In the genomic region with DNA sequence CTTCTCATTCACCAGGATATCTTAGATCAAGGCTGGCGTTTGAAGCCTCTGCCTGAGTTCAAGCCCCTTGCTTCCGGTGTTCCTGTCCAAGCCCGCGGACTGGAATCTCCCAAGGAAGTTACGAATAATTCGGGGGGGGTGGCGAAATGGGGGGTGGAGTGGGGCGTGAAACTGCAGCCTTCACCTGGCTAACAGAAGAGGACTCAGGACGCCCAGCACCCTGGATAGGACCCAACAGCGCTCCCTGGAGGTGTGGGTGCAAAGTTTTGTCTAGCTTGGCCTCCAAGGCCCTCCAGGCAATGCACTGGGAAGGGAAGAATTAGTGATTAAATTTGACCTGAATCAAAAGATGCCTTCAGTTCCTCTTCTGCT, we compare ENCODE assay signal across 9 cellular contexts. TPM values are rescaled to one million over a fixed set of nuclear protein-coding genes. Genes with fewer than 3 reads are reported as not detected.
DNase-seq lines count a peak whose midpoint lies in the region; ATAC-seq, FAIRE-seq and TF ChIP-seq lines count a peak whose summit lies in the region.
"Had no signal": no experiment of that assay in that cellular context is flagged by ENCODE, and none has a peak within 500 bp of the region (broad histone marks: within the 10 kb centered on the region; RNA-seq: fewer than 3 reads in every experiment).

No MANE protein-coding gene starts in this region.

- peaks cover 13 to 28% of the 10 kb centered on the region in 2 donors for H3K4me1 ChIP-seq in duodenal mucosa (ENCODE audit: control insufficient read depth in 1 of 2, insufficient read depth in 2 of 2, low read length in 2 of 2)

- H3K9ac ChIP-seq in duodenal mucosa (ENCODE audit: low read depth in 1 of 2, low read length in 2 of 2) = peak overlapping the region; percentile 80 to 90

- peak; percentile 47 for ATAC-seq in HG02610 (IDR thresholded peaks at IDR 0.05; ENCODE audit: unreplicated experiment)
- no peak for ATAC-seq in GM19324 (IDR thresholded peaks at IDR 0.05; ENCODE audit: low FRiP score, unreplicated experiment)

- DNase-seq in D721Med (ENCODE audit: insufficient read length, low spot score) = no peak
- DNase-seq in NCI-H460 (ENCODE audit: extremely low read depth, low read depth) = peak; percentile 74
- peak; percentile 83 to 86 for DNase-seq in activated CD4-positive, alpha-beta T cell treated with anti-CD3 and anti-CD28 coated beads, Interleukin-2, amount 50 U/mL, for 4 hours
- DNase-seq in medulla oblongata (ENCODE audit: extremely low spot score) = peak; percentile 91
- DNase-seq in stimulated activated CD8-positive, alpha-beta memory T cell treated with anti-CD3 and anti-CD28 coated beads, Interleukin-12 subunit alpha, Interleukin-12 subunit beta, amount 100 ng/mL, for 1 hour (ENCODE audit: low read depth) = peak; percentile 66

- H3K27me3 ChIP-seq in duodenal mucosa (ENCODE audit: control insufficient read depth in 1 of 2, insufficient read depth in 2 of 2, low read length in 2 of 2) = no peaks in the 10 kb centered on the region

- FAIRE-seq in D721Med (lab: Jason Lieb, UNC) = no peak
- FAIRE-seq: frontal cortex had no signal

- no peaks in the 10 kb centered on the region for H3K9me3 ChIP-seq in duodenal mucosa (ENCODE audit: control insufficient read depth in 1 of 2, low read length in 2 of 2)

- peak; percentile 67 for TF ChIP-seq CTCF in D721Med (IDR thresholded peaks at IDR 0.05; ENCODE audit: insufficient read depth, missing control alignments)

- H3K36me3 ChIP-seq in duodenal mucosa (ENCODE audit: control insufficient read depth in 1 of 2, insufficient read depth in 2 of 2, low read length in 2 of 2) = no peaks in the 10 kb centered on the region

- H3K27ac ChIP-seq in duodenal mucosa (ENCODE audit: low read depth, low read length) = peak overlapping the region; percentile 77

- peak overlapping the region; percentile 78 to 91 for H3K4me3 ChIP-seq in duodenal mucosa (ENCODE audit: low read depth in 1 of 2, low read length in 2 of 2)

RNA-seq across cellular contexts. Expression of a gene that starts 0.9 kb away (rescaled TPM):
- 4.4 and 7.8 TPM in 2 replicates for total RNA-seq in NCI-H460 (2014; rRNA removed; shearing (Covaris generic))
- polyA plus RNA-seq in NCI-H460 (2014; cell fraction: nucleus; rRNA removed) = 9.1 and 18.8 TPM in 2 replicates
